Comparison of ENCODE assay signal across 18 cellular contexts in genomic region chr12:26100966-26101744, GRCh38. TPM values are rescaled to one million over a fixed set of nuclear protein-coding genes. Genes with fewer than 3 reads are reported as not detected.
DNase-seq lines count a peak whose midpoint lies in the region; ATAC-seq, FAIRE-seq and TF ChIP-seq lines count a peak whose summit lies in the region.
"Had no signal": no experiment of that assay in that cellular context is flagged by ENCODE, and none has a peak within 500 bp of the region (broad histone marks: within the 10 kb centered on the region; RNA-seq: fewer than 3 reads in every experiment).

No MANE protein-coding gene starts in this region.

- BruUV-seq in HepG2 (replicated peaks; lab: Mats Ljungman, UMichigan), result no TSS peak

- no peaks in the 10 kb centered on the region for H3K27me3 ChIP-seq in liver (ENCODE audit: control insufficient read depth in 4 of 4, insufficient read depth in 4 of 4, low read length in 3 of 4)
- H3K27me3 ChIP-seq in HepG2 (ENCODE audit: control insufficient read depth in 1 of 2, insufficient read depth in 2 of 2, low read length in 2 of 2), result no peaks in the 10 kb centered on the region; a peak in 2 of 5 replicates
- H3K27me3 ChIP-seq in RWPE2 (ENCODE audit: insufficient read depth, poor library complexity, severe bottlenecking), result no peaks in the 10 kb centered on the region
- H3K27me3 ChIP-seq: heart left ventricle, ovary had no signal

- no peak overlapping the region for H3K4me2 ChIP-seq in HepG2 (ENCODE audit: low read depth, low read length)

- in situ Hi-C loops in HepG2 (cut with HindIII; ENCODE audit: extremely low pct_ligation_motif_present, low pct_unique_long_range_greater_than_20kb), result no loop called here

- no peak for DNase-seq in HepG2 (ENCODE audit: low spot score)
- no peak for DNase-seq in RWPE2 (ENCODE audit: low spot score)
- peak; percentile 65 for DNase-seq in left kidney (ENCODE audit: low read depth, low spot score)
- no peak for DNase-seq in SKM-1 (lab: John Stamatoyannopoulos, UW; ENCODE audit: unreplicated experiment)
- no peak for DNase-seq in substantia nigra (lab: John Stamatoyannopoulos, UW)
- DNase-seq in 8988T, result no peak
- no peak for DNase-seq in glomerular visceral epithelial cell (ENCODE audit: extremely low spot score)
- DNase-seq: ACHN; activated CD4-positive, alpha-beta T cell treated with anti-CD3 and anti-CD28 coated beads, Interleukin-2, amount 10 ng/mL, durations not matched to agents 24 days and 14 days; activated gamma-delta T cell; heart left ventricle; NCI-H1694; ovary had no signal

- H3K9ac ChIP-seq in liver (ENCODE audit: low read depth in 1 of 2, low read length in 2 of 2) (no peak overlapping the region), HepG2 (ENCODE audit: insufficient read depth, low read depth, low read length) (no peak overlapping the region)

- no peaks in the 10 kb centered on the region for H4K20me1 ChIP-seq in HepG2 (ENCODE audit: insufficient read depth, low read length)

- POLR2A ChIA-PET in HepG2 (lab: Yijun Ruan, JAX), result no interaction called here

- TF ChIP-seq CTCF in liver (IDR thresholded peaks at IDR 0.05; ENCODE audit: low read depth, low read length, missing input control) (no peak), HepG2 (CRISPR knock-in tag; IDR thresholded peaks at IDR 0.05) (no peak), RWPE2 (IDR thresholded peaks at IDR 0.05; ENCODE audit: poor library complexity, severe bottlenecking) (no peak)

- TF ChIP-seq POLR2A in HepG2 (IDR thresholded peaks at IDR 0.05; ENCODE audit: insufficient read depth in 1 of 2, low read depth in 2 of 2, low read length in 2 of 2), result no peak

- H3K4me1 ChIP-seq in liver (ENCODE audit: control insufficient read depth in 4 of 4, insufficient read depth in 4 of 4, low read length in 3 of 4), result peaks cover 0 to 6% (median 0%) of the 10 kb centered on the region in 4 donors
- H3K4me1 ChIP-seq in HepG2 (ENCODE audit: insufficient read depth, low read length), result peaks cover 4% of the 10 kb centered on the region
- peaks cover 4% of the 10 kb centered on the region for H3K4me1 ChIP-seq in RWPE2 (ENCODE audit: insufficient read depth, poor library complexity, severe bottlenecking)

- CTCF ChIA-PET in HepG2 (lab: Yijun Ruan, JAX; ENCODE audit: low intra/inter-chr PET ratio, low total read pairs), result no interaction called here

- H3K9me3 ChIP-seq in liver (ENCODE audit: control insufficient read depth in 4 of 4, low read length in 3 of 4), result no peaks in the 10 kb centered on the region
- no peaks in the 10 kb centered on the region for H3K9me3 ChIP-seq in HepG2 (ENCODE audit: low read length)
- H3K9me3 ChIP-seq in RWPE2 (ENCODE audit: severe bottlenecking), result no peaks in the 10 kb centered on the region
- H3K9me3 ChIP-seq: heart left ventricle, ovary, thoracic aorta had no signal

- no peaks in the 10 kb centered on the region for H3K79me2 ChIP-seq in HepG2 (ENCODE audit: insufficient read depth, low read length)

- no peak for TF ChIP-seq EP300 in HepG2 (IDR thresholded peaks at IDR 0.05; ENCODE audit: low read depth in 2 of 2, low read length in 2 of 2)
- no peak for TF ChIP-seq EP300 in HepG2 (CRISPR knock-in tag; IDR thresholded peaks at IDR 0.05; ENCODE audit: borderline replicate concordance)

- 64% methylated on average over 10 of the region's 10 CpGs for WGBS in liver
- WGBS in HepG2 (ENCODE audit: low lambda C conversion rate), result 26% methylated on average over 10 of the region's 10 CpGs

- no peak for ATAC-seq in HepG2
- 0 out of 3 replicates have a peak, but pooled peaks have one; percentile 31 for ATAC-seq in RWPE2 (ENCODE audit: low read depth)
- ATAC-seq: heart left ventricle had no signal

- intact Hi-C loops in HepG2 (cut with micrococcal nuclease; ENCODE audit: unreplicated experiment), result no loop called here

- FAIRE-seq in HepG2 (lab: Jason Lieb, UNC), result no peak
- FAIRE-seq: D721Med, endothelial cell of umbilical vein had no signal

- H3K36me3 ChIP-seq in liver (ENCODE audit: control insufficient read depth in 4 of 4, insufficient read depth in 3 of 4, low read depth in 1 of 4, low read length in 3 of 4) (no peaks in the 10 kb centered on the region), HepG2 (replicated peaks in 1 of 2; ENCODE audit: control insufficient read depth in 1 of 2, insufficient read depth in 2 of 2, low read length in 2 of 2) (no peaks in the 10 kb centered on the region), RWPE2 (ENCODE audit: low read depth) (no peaks in the 10 kb centered on the region)
- H3K36me3 ChIP-seq: heart left ventricle, ovary, thoracic aorta had no signal

- TF ChIP-seq RAD21 in liver (IDR thresholded peaks at IDR 0.05), result no peak
- no peak for TF ChIP-seq RAD21 in HepG2 (CRISPR knock-in tag; IDR thresholded peaks at IDR 0.05)

- no peak overlapping the region for H3K27ac ChIP-seq in liver (ENCODE audit: low read depth in 1 of 2, low read length in 2 of 2)
- H3K27ac ChIP-seq in HepG2 (ENCODE audit: extremely low read length, insufficient read depth, low read length), result no peak overlapping the region
- H3K27ac ChIP-seq in RWPE2 (ENCODE audit: poor library complexity, severe bottlenecking), result no peak overlapping the region
- H3K27ac ChIP-seq in substantia nigra (ENCODE audit: low read depth, low read length, poor library complexity, severe bottlenecking), result no peak overlapping the region
- H3K27ac ChIP-seq: heart left ventricle, ovary, thoracic aorta had no signal

- H3K4me3 ChIP-seq in liver (ENCODE audit: low read depth in 1 of 3, low read length in 3 of 3) (no peak overlapping the region), HepG2 (replicated peaks in 1 of 3; ENCODE audit: insufficient read depth in 1 of 3, low read depth in 2 of 3, low read length in 3 of 3) (no peak overlapping the region), RWPE2 (ENCODE audit: severe bottlenecking) (no peak overlapping the region)
- H3K4me3 ChIP-seq: heart left ventricle, ovary, thoracic aorta had no signal

- H2AFZ ChIP-seq in HepG2 (ENCODE audit: low read length), result no peak overlapping the region

TF ChIP-seq in liver, 16 proteins besides CTCF, POLR2A, EP300 and RAD21:
- TF ChIP-seq SP1 (IDR thresholded peaks at IDR 0.05) (peak; percentile 31), FOXA1 (IDR thresholded peaks at IDR 0.05) (no peak)

TF ChIP-seq in HepG2, 621 proteins besides CTCF, POLR2A, EP300 and RAD21:
- no peak for TF ChIP-seq SAFB2 (CRISPR knock-in tag; IDR thresholded peaks at IDR 0.05; ENCODE audit: borderline replicate concordance, low read depth)
- no peak for TF ChIP-seq KDM5B (CRISPR knock-in tag; IDR thresholded peaks at IDR 0.05; ENCODE audit: borderline replicate concordance)
- TF ChIP-seq ZNF263 (CRISPR knock-in tag; IDR thresholded peaks at IDR 0.05), result no peak
- TF ChIP-seq TOPORS (CRISPR knock-in tag; IDR thresholded peaks at IDR 0.05), result no peak
- TF ChIP-seq ZNF891 (CRISPR knock-in tag; IDR thresholded peaks at IDR 0.05), result no peak
- no peak for TF ChIP-seq SUZ12 (IDR thresholded peaks at IDR 0.05; ENCODE audit: low read depth, low read length)
- TF ChIP-seq, protein P1, sequence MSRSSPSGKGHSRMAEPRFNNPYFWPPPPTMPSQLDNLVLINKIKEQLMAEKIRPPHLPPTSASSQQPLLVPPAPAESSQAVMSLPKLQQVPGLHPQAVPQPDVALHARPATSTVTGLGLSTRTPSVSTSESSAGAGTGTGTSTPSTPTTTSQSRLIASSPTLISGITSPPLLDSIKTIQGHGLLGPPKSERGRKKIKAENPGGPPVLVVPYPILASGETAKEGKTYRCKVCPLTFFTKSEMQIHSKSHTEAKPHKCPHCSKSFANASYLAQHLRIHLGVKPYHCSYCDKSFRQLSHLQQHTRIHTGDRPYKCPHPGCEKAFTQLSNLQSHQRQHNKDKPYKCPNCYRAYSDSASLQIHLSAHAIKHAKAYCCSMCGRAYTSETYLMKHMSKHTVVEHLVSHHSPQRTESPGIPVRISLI (CRISPR knock-in tag; IDR thresholded peaks at IDR 0.05; ENCODE audit: borderline replicate concordance), result no peak
- TF ChIP-seq ZNF335 (CRISPR knock-in tag; IDR thresholded peaks at IDR 0.05), result no peak
- TF ChIP-seq MEIS2 (CRISPR knock-in tag; IDR thresholded peaks at IDR 0.05), result no peak
- TF ChIP-seq NFE2L1 (CRISPR knock-in tag; IDR thresholded peaks at IDR 0.05; ENCODE audit: borderline replicate concordance), result no peak
- no peak for TF ChIP-seq TCF7L2 (IDR thresholded peaks at IDR 0.05; ENCODE audit: low read depth, low read length)
- no peak for TF ChIP-seq IKZF4 (CRISPR knock-in tag; IDR thresholded peaks at IDR 0.05; ENCODE audit: borderline replicate concordance, low read depth, not compliant biosample characterization)
- TF ChIP-seq GATA4 (IDR thresholded peaks at IDR 0.05; ENCODE audit: borderline replicate concordance, low read depth), result no peak
- no peak for TF ChIP-seq NFE2L2 (IDR thresholded peaks at IDR 0.05; ENCODE audit: low read length)
- no peak for TF ChIP-seq MED1 (CRISPR knock-in tag; IDR thresholded peaks at IDR 0.05)

RNA-seq across cellular contexts. Expression of gene BHLHE41, which starts 23.7 kb away (rescaled TPM):
- under 1 TPM in 1 of 2 donors, not detected in 1; 0.17 TPM for total RNA-seq in liver
- polyA plus RNA-seq in liver, result under 1 TPM; 0.23 to 0.29 TPM
- not detected in 2 replicates for total RNA-seq in HepG2 (2016; rRNA removed; fragmentation: Illumina TruSeq; extraction: Trizol)
- total RNA-seq in HepG2 (2016; cell fraction: cytosol; rRNA removed; fragmentation: Illumina TruSeq; extraction: Trizol; ENCODE audit: low read depth), result not detected in 2 replicates
- not detected in 2 replicates for total RNA-seq in HepG2 (2016; cell fraction: insoluble cytoplasmic fraction; rRNA removed; fragmentation: Illumina TruSeq; extraction: Trizol)
- not detected in 2 replicates for total RNA-seq in HepG2 (2016; cell fraction: membrane; rRNA removed; fragmentation: Illumina TruSeq; extraction: Trizol)
- total RNA-seq in HepG2 (2016; cell fraction: nucleus; rRNA removed; fragmentation: Illumina TruSeq; extraction: Trizol), result not detected in 2 replicates
- polyA plus RNA-seq in HepG2 (2011; rRNA removed), result 0.03 and 0.13 TPM in 2 replicates
- 0.01 TPM in 2 replicates for polyA plus RNA-seq in HepG2 (2011; cell fraction: cytosol; rRNA removed)
- polyA plus RNA-seq in HepG2 (2011; cell fraction: nucleus; rRNA removed), result 0.08 and 0.40 TPM in 2 replicates
- not detected in 2 replicates for polyA plus RNA-seq in HepG2 (2012)
- polyA plus RNA-seq in HepG2 (2016; cell fraction: cytosol; fragmentation: Illumina TruSeq; extraction: Trizol; ENCODE audit: low read depth), result not detected in 2 replicates
- polyA plus RNA-seq in HepG2 (2016; cell fraction: insoluble cytoplasmic fraction; fragmentation: Illumina TruSeq; extraction: Trizol; ENCODE audit: low read depth), result not detected in 2 replicates
- not detected in 2 replicates for polyA plus RNA-seq in HepG2 (2016; cell fraction: membrane; fragmentation: Illumina TruSeq; extraction: Trizol; ENCODE audit: low read depth)
- polyA plus RNA-seq in HepG2 (2016; cell fraction: nucleus; fragmentation: Illumina TruSeq; extraction: Trizol; ENCODE audit: insufficient read depth, low read depth), result 0.15 TPM in 1 of 2 replicates, not detected in the other
- polyA minus RNA-seq in HepG2 (2011; rRNA and poly(A)+ RNA removed; ENCODE audit: low replicate concordance), result 0.06 TPM in 1 of 2 replicates, not detected in the other
- not detected in 2 replicates for polyA minus RNA-seq in HepG2 (2011; cell fraction: cytosol; rRNA and poly(A)+ RNA removed)
- polyA minus RNA-seq in HepG2 (2011; cell fraction: nucleus; rRNA and poly(A)+ RNA removed), result not detected in 2 replicates
- total RNA-seq: activated CD4-positive, alpha-beta T cell treated with anti-CD3 and anti-CD28 coated beads, Interleukin-2, amount 10 ng/mL, durations not matched to agents 24 days and 14 days; T-helper 1 cell treated with Interleukin-12 subunit alpha and Interleukin-12 subunit beta and Interleukin-4 antibody, amounts not matched to agents 30 ng/mL and 1 ng/mL, for 36 hours had no signal
